In genomic region chr1:43970502-43970901, GRCh38 we compare ENCODE assay signal across 8 cellular contexts. TPM values are rescaled to one million over a fixed set of nuclear protein-coding genes. Genes with fewer than 3 reads are reported as not detected.
DNase-seq lines count a peak whose midpoint lies in the region; ATAC-seq and TF ChIP-seq lines count a peak whose summit lies in the region.

No MANE protein-coding gene starts in this region.

- H3K27ac Mint-ChIP-seq in natural killer cell, result peak overlapping the region; percentile 75 to 82

- no peaks in the 10 kb centered on the region for H3K36me3 Mint-ChIP-seq in natural killer cell

- H3K79me2 ChIP-seq in KMS-11 (ENCODE audit: insufficient read depth, low read depth), result peaks cover 20% of the 10 kb centered on the region

- H2AFZ ChIP-seq in KMS-11 (ENCODE audit: low read depth), result no peak overlapping the region

- peaks cover 36 to 41% of the 10 kb centered on the region in 2 donors for H3K4me1 Mint-ChIP-seq in natural killer cell

- no peak for ATAC-seq in natural killer cell
- ATAC-seq in GM19397 (IDR thresholded peaks at IDR 0.05; ENCODE audit: unreplicated experiment), result no peak

- H4K20me1 ChIP-seq in KMS-11 (ENCODE audit: insufficient read depth), result no peaks in the 10 kb centered on the region

- H3K27me3 ChIP-seq in BE2C (no peaks in the 10 kb centered on the region), KMS-11 (ENCODE audit: insufficient read depth, low read depth) (no peaks in the 10 kb centered on the region), colonic mucosa (no peaks in the 10 kb centered on the region)

- TF ChIP-seq CTCF in BE2C (IDR thresholded peaks at IDR 0.05; ENCODE audit: low read depth, low read length), result no peak
- no peak for TF ChIP-seq CTCF in KMS-11 (conservative IDR thresholded peaks at IDR 0.05; ENCODE audit: low read depth, low read length)
- no peak for TF ChIP-seq CTCF in colonic mucosa (IDR thresholded peaks at IDR 0.05)
- no peak for TF ChIP-seq CTCF in natural killer cell (IDR thresholded peaks at IDR 0.05)

- H3K27ac ChIP-seq in KMS-11 (no peak overlapping the region), colonic mucosa (no peak overlapping the region)

- no peaks in the 10 kb centered on the region for H3K9me3 Mint-ChIP-seq in natural killer cell

- peak overlapping the region; percentile 50; the same call in 1 of the 2 replicates for H3K9ac ChIP-seq in KMS-11
- peak overlapping the region; percentile 78 to 91 for H3K9ac ChIP-seq in colonic mucosa (ENCODE audit: low read depth in 2 of 2, low read length in 2 of 2)

- H3K27me3 Mint-ChIP-seq in natural killer cell (ENCODE audit: low read depth in 2 of 2), result no peaks in the 10 kb centered on the region

- intact Hi-C loops in colonic mucosa (cut with DNase I), result no loop called here
- intact Hi-C loops in natural killer cell (cut with micrococcal nuclease), result no loop called here

- H3K9me3 ChIP-seq in BE2C, result no peaks in the 10 kb centered on the region
- no peaks in the 10 kb centered on the region for H3K9me3 ChIP-seq in colonic mucosa

- H3K4me2 ChIP-seq in KMS-11, result peak overlapping the region; percentile 72

- DNase-seq in BE2C (no peak), colonic mucosa (no peak), natural killer cell (no peak), iPS-NIHi11 (ENCODE audit: low spot score) (no peak), NCI-H748 treated with DMSO at 0.1 percent for 48 hours (lab: John Stamatoyannopoulos, UW) (no peak), NCI-H1930 (lab: John Stamatoyannopoulos, UW) (no peak)

- H3K4me1 ChIP-seq in BE2C (no peaks in the 10 kb centered on the region), KMS-11 (ENCODE audit: low read depth, poor library complexity, severe bottlenecking) (peaks cover 17% of the 10 kb centered on the region), colonic mucosa (peaks cover 6% of the 10 kb centered on the region)

- H3K4me3 ChIP-seq in BE2C (ENCODE audit: low read depth, low read length) (peak overlapping the region; percentile 88), KMS-11 (IDR thresholded peaks at IDR 0.05; ENCODE audit: insufficient read depth, low read depth, low read length) (no peak overlapping the region), colonic mucosa (peak overlapping the region; percentile 96)

- H3K4me3 Mint-ChIP-seq in natural killer cell, result peak overlapping the region; percentile 95

- H3K36me3 ChIP-seq in BE2C (peaks cover 4% of the 10 kb centered on the region), KMS-11 (ENCODE audit: insufficient read depth) (no peaks in the 10 kb centered on the region), colonic mucosa (no peaks in the 10 kb centered on the region)

RNA-seq across cellular contexts. Expression of gene DPH2, which starts 0.7 kb away (rescaled TPM):
- polyA plus RNA-seq in BE2C (2012; ENCODE audit: insufficient read depth, insufficient read length, low read depth), result 116 TPM
- total RNA-seq in colonic mucosa (10 to 100 TPM; 11.5 to 43.1 TPM), natural killer cell (10 to 100 TPM; 18.2 to 27.3 (median 18.8) TPM)

RNA-seq across cellular contexts. Expression of gene ATP6V0B, which starts 4.3 kb away (rescaled TPM):
- 402 TPM for polyA plus RNA-seq in BE2C (2012; ENCODE audit: insufficient read depth, insufficient read length, low read depth)
- total RNA-seq in colonic mucosa (100 to 1,000 TPM; 183 to 270 TPM), natural killer cell (100 to 1,000 TPM in 2 of 3 donors, 10 to 100 TPM in 1; 76.3 to 115 (median 113) TPM)

RNA-seq across cellular contexts. Expression of gene B4GALT2, which starts 8.5 kb away (rescaled TPM):
- 49.7 TPM for polyA plus RNA-seq in BE2C (2012; ENCODE audit: insufficient read depth, insufficient read length, low read depth)
- total RNA-seq in colonic mucosa, result 10 to 100 TPM; 26.6 to 38.5 TPM
- 1 to 10 TPM; 1.5 to 5.5 (median 2.2) TPM for total RNA-seq in natural killer cell

RNA-seq across cellular contexts. Expression of gene CCDC24, which starts 20.9 kb away (rescaled TPM):
- 2.0 TPM for polyA plus RNA-seq in BE2C (2012; ENCODE audit: insufficient read depth, insufficient read length, low read depth)
- total RNA-seq in colonic mucosa, result 10 to 100 TPM; 20.3 to 24.6 TPM
- 1 to 10 TPM; 3.8 to 5.2 (median 3.9) TPM for total RNA-seq in natural killer cell

RNA-seq across cellular contexts. Expression of gene IPO13, which starts 23.8 kb away (rescaled TPM):
- polyA plus RNA-seq in BE2C (2012; ENCODE audit: insufficient read depth, insufficient read length, low read depth), result 17.4 TPM
- total RNA-seq in colonic mucosa, result 10 to 100 TPM; 17.3 to 27.9 TPM
- total RNA-seq in natural killer cell, result 10 to 100 TPM; 18.1 to 22.7 (median 18.4) TPM

Comparison
In these comparisons a context has a peak if more than half of its experiments do, and no peak if none do; other contexts are left out.
1. RNA of gene B4GALT2, which starts 8.5 kb away (total RNA-seq): 26.6 to 38.5 TPM in colonic mucosa; 1.5 to 5.5 TPM in natural killer cell; every median in the first group is over 4 times any median in the second.